30 cellular contexts compared by ENCODE assay signal in genomic region chr7:50710441-50711154, GRCh38.
A peak's percentile ranks its signal among the peaks of the same experiment; 100 is the strongest.
DNase-seq lines count a peak whose midpoint lies in the region; ATAC-seq and TF ChIP-seq lines count a peak whose summit lies in the region.
"Had no signal": no experiment of that assay in that cellular context is flagged by ENCODE, and none has a peak within 500 bp of the region (broad histone marks: within the 10 kb centered on the region; RNA-seq: fewer than 3 reads in every experiment).

No MANE protein-coding gene starts in this region.

- H3K4me1 ChIP-seq in mammary epithelial cell (ENCODE audit: insufficient read depth, low read length) (peaks cover 15% of the 10 kb centered on the region), muscle layer of colon (ENCODE audit: insufficient read depth, low read length) (peaks cover 55% of the 10 kb centered on the region), foreskin keratinocyte (peaks cover 23% of the 10 kb centered on the region)

- no peak for TF ChIP-seq CTCF in MCF 10A (IDR thresholded peaks at IDR 0.05; ENCODE audit: unreplicated experiment)
- no peak for TF ChIP-seq CTCF in mammary epithelial cell (conservative IDR thresholded peaks at IDR 0.05 in 1 of 2, IDR thresholded peaks at IDR 0.05 in 1 of 2; ENCODE audit: extremely low read depth in 1 of 2, insufficient read depth in 1 of 2, low read depth in 1 of 2, low read length in 2 of 2)
- TF ChIP-seq CTCF in foreskin keratinocyte (conservative IDR thresholded peaks at IDR 0.05), result no peak

- no peak for ATAC-seq in foreskin keratinocyte
- ATAC-seq in activated CD4-positive, CD25-positive, alpha-beta regulatory T cell treated with anti-CD3 and anti-CD28 coated beads, Interleukin-2, amount 50 U/mL, for 24 hours, result no peak
- no peak for ATAC-seq in HG02642 (IDR thresholded peaks at IDR 0.05; ENCODE audit: poor library complexity, unreplicated experiment)
- ATAC-seq: esophagus mucosa; stimulated activated naive B cell treated with anti-CD40 and anti-IgM and Interleukin-4, amounts not matched to agents 10 μg/mL and 1 μg/mL and 100 μg/mL, for 72 hours had no signal

- H2AFZ ChIP-seq in mammary epithelial cell (ENCODE audit: low read depth, low read length), result no peak overlapping the region
- H2AFZ ChIP-seq: GM23338 had no signal

- no peak overlapping the region for H3K27ac ChIP-seq in mammary epithelial cell (ENCODE audit: insufficient read depth, low read depth, low read length)
- H3K27ac ChIP-seq in muscle layer of colon (ENCODE audit: low read depth, low read length), result peak overlapping the region; percentile 41
- no peak overlapping the region for H3K27ac ChIP-seq in foreskin keratinocyte
- H3K27ac ChIP-seq: WERI-Rb-1 had no signal

- BruUV-seq in MCF 10A (replicated peaks; lab: Mats Ljungman, UMichigan) (no TSS peak), mammary epithelial cell (replicated peaks; lab: Mats Ljungman, UMichigan) (no TSS peak)

- CTCF ChIA-PET in MCF 10A (lab: Yijun Ruan, JAX), result interaction anchor here (0.6 to 1.0 kb wide), 2 partner anchors 243 to 357 kb away, joined by 4 read pairs; no protein-coding TSS in a partner anchor
- CTCF ChIA-PET in mammary epithelial cell (lab: Charles Lee; ENCODE audit: low non-redundant PET), result no interaction called here

- in situ Hi-C loops in mammary epithelial cell (cut with MboI; ENCODE audit: low sequenced_read_pairs in 2 of 2), result no loop called here

- H3K4me3 Mint-ChIP-seq in MCF 10A (ENCODE audit: unreplicated experiment), result no peak overlapping the region
- H3K4me3 Mint-ChIP-seq: activated naive CD4-positive, alpha-beta T cell treated with anti-CD3 and anti-CD28 coated beads, Interleukin-2, amount 50 U/mL, for 24 hours; CD4-positive, alpha-beta T cell; GM23338; HFFc6; IgD-negative memory B cell; nephron; stimulated activated naive B cell treated with anti-CD40 and anti-IgM and Interleukin-4, amounts not matched to agents 10 μg/mL and 1 μg/mL and 100 μg/mL, for 72 hours; T-helper 2 cell treated with Interferon-gamma antibody and Interleukin-4, amounts not matched to agents 5 μg/mL and 100 μg/mL, for 36 hours had no signal

- H3K9ac ChIP-seq in mammary epithelial cell (ENCODE audit: insufficient read depth, low read length), result no peak overlapping the region
- H3K9ac ChIP-seq in muscle layer of colon (ENCODE audit: low read length), result no peak overlapping the region

- dilution Hi-C loops in mammary epithelial cell (cut with HindIII; ENCODE audit: low sequenced_read_pairs), result no loop called here

- intact Hi-C loops in MCF 10A (cut with micrococcal nuclease) (no loop called here), mammary epithelial cell (cut with micrococcal nuclease) (no loop called here)

- DNase-seq in MCF 10A (ENCODE audit: unreplicated experiment) (no peak), mammary epithelial cell (no peak), cerebellar cortex (ENCODE audit: low spot score) (peak; percentile 85), foreskin keratinocyte (no peak), NCI-H2107 treated with DMSO at 0.1 percent for 48 hours (lab: John Stamatoyannopoulos, UW; ENCODE audit: unreplicated experiment) (no peak)
- DNase-seq: activated CD4-positive, alpha-beta T cell treated with anti-CD3 and anti-CD28 coated beads for 48 hours; activated CD8-positive, alpha-beta memory T cell treated with anti-CD3 and anti-CD28 coated beads for 24 hours; activated T-cell treated with anti-CD3 and anti-CD28 coated beads for 4 hours; amygdala; CD4-positive, alpha-beta T cell; cortex of kidney; effector memory CD8-positive, alpha-beta T cell; HFFc6; NCI-H146; NCI-H2171; OCI-M1; small intestine; stimulated activated naive B cell treated with anti-CD40 and anti-IgM and Interleukin-4, amounts not matched to agents 10 μg/mL and 1 μg/mL and 100 μg/mL, for 72 hours; WERI-Rb-1 had no signal

- H3K27me3 ChIP-seq in mammary epithelial cell (ENCODE audit: insufficient read depth, low read length), result no peaks in the 10 kb centered on the region
- H3K27me3 ChIP-seq in muscle layer of colon (ENCODE audit: control insufficient read depth in 1 of 2, insufficient read depth in 2 of 2, low read length in 2 of 2), result no peaks in the 10 kb centered on the region
- no peaks in the 10 kb centered on the region for H3K27me3 ChIP-seq in foreskin keratinocyte
- H3K27me3 ChIP-seq: heart left ventricle had no signal

- H3K36me3 Mint-ChIP-seq in MCF 10A (ENCODE audit: insufficient read depth, unreplicated experiment), result peaks cover 11% of the 10 kb centered on the region
- H3K36me3 Mint-ChIP-seq: IgD-negative memory B cell; stimulated activated naive B cell treated with anti-CD40 and anti-IgM and Interleukin-4, amounts not matched to agents 10 μg/mL and 1 μg/mL and 100 μg/mL, for 72 hours had no signal

- H3K36me3 ChIP-seq in mammary epithelial cell (ENCODE audit: insufficient read depth, low read length), result no peaks in the 10 kb centered on the region
- no peaks in the 10 kb centered on the region for H3K36me3 ChIP-seq in muscle layer of colon (ENCODE audit: insufficient read depth, low read length)
- H3K36me3 ChIP-seq: WERI-Rb-1 had no signal

- H3K27ac Mint-ChIP-seq in MCF 10A (ENCODE audit: low read depth, unreplicated experiment), result peak overlapping the region; percentile 25
- H3K27ac Mint-ChIP-seq: activated naive CD4-positive, alpha-beta T cell treated with anti-CD3 and anti-CD28 coated beads, Interleukin-2, amount 50 U/mL, for 24 hours; activated T-helper 2 cell treated with anti-CD3 and anti-CD28 coated beads, Interferon-gamma antibody, Interleukin-2, Interleukin-4, amounts not matched to agents 10 μg/mL and 5 μg/mL and 100 μg/mL, durations not matched to agents 14 hours and 24 hours and 36 hours; CD4-positive, alpha-beta T cell; GM23338; HFFc6; stimulated activated naive B cell treated with anti-CD40 and anti-IgM and Interleukin-4, amounts not matched to agents 10 μg/mL and 1 μg/mL and 100 μg/mL, for 72 hours; T-helper 2 cell treated with Interferon-gamma antibody and Interleukin-4, amounts not matched to agents 5 μg/mL and 100 μg/mL, for 36 hours had no signal

- H3K27me3 Mint-ChIP-seq in MCF 10A (ENCODE audit: insufficient read depth, unreplicated experiment), result no peaks in the 10 kb centered on the region
- H3K27me3 Mint-ChIP-seq: activated naive CD4-positive, alpha-beta T cell treated with anti-CD3 and anti-CD28 coated beads, Interleukin-2, amount 50 U/mL, for 24 hours had no signal

- H3K4me1 Mint-ChIP-seq in MCF 10A (ENCODE audit: insufficient read depth, unreplicated experiment), result peaks cover 53% of the 10 kb centered on the region
- H3K4me1 Mint-ChIP-seq: activated naive CD4-positive, alpha-beta T cell treated with anti-CD3 and anti-CD28 coated beads, Interleukin-2, amount 50 U/mL, for 24 hours; IgD-negative memory B cell; stimulated activated naive B cell treated with anti-CD40 and anti-IgM and Interleukin-4, amounts not matched to agents 10 μg/mL and 1 μg/mL and 100 μg/mL, for 72 hours had no signal

- H3K4me2 ChIP-seq in mammary epithelial cell (ENCODE audit: insufficient read depth, low read depth, low read length), result no peak overlapping the region
- H3K4me2 ChIP-seq: GM23338 had no signal

- no peaks in the 10 kb centered on the region for H3K9me3 Mint-ChIP-seq in MCF 10A (ENCODE audit: unreplicated experiment)
- H3K9me3 Mint-ChIP-seq: activated naive CD4-positive, alpha-beta T cell treated with anti-CD3 and anti-CD28 coated beads, Interleukin-2, amount 50 U/mL, for 24 hours; activated T-helper 2 cell treated with anti-CD3 and anti-CD28 coated beads, Interferon-gamma antibody, Interleukin-2, Interleukin-4, amounts not matched to agents 10 μg/mL and 5 μg/mL and 100 μg/mL, durations not matched to agents 14 hours and 24 hours and 36 hours; CD4-positive, alpha-beta T cell; GM23338; HFFc6; IgD-negative memory B cell; nephron; T-helper 2 cell treated with Interferon-gamma antibody and Interleukin-4, amounts not matched to agents 5 μg/mL and 100 μg/mL, for 36 hours had no signal

- H3K4me3 ChIP-seq in mammary epithelial cell (replicated peaks in 1 of 3; ENCODE audit: insufficient read depth in 1 of 3, low read depth in 2 of 3, low read length in 3 of 3) (no peak overlapping the region), muscle layer of colon (ENCODE audit: low read depth in 1 of 2, low read length in 2 of 2) (no peak overlapping the region)
- H3K4me3 ChIP-seq: GM23338, heart left ventricle had no signal

- WGBS in mammary epithelial cell (ENCODE audit: low coverage, missing lambda C conversion rate), result 98% methylated on average over 15 of the region's 15 CpGs

- H4K20me1 ChIP-seq in mammary epithelial cell (ENCODE audit: insufficient read depth, low read length), result no peaks in the 10 kb centered on the region

- no peaks in the 10 kb centered on the region for H3K79me2 ChIP-seq in mammary epithelial cell (ENCODE audit: insufficient read depth, low read length)

- POLR2A ChIA-PET in MCF 10A (lab: Yijun Ruan, JAX), result interaction anchor here (0.7 to 0.8 kb wide), 2 partner anchors 412 to 455 kb away, joined by 3 read pairs; no protein-coding TSS in a partner anchor

- H3K9me3 ChIP-seq in mammary epithelial cell (replicated peaks; ENCODE audit: insufficient read depth, low read length), result no peaks in the 10 kb centered on the region
- no peaks in the 10 kb centered on the region for H3K9me3 ChIP-seq in muscle layer of colon (ENCODE audit: low read length)
- H3K9me3 ChIP-seq: heart left ventricle had no signal
